1 cellular context compared by ENCODE assay signal in the genomic region with DNA sequence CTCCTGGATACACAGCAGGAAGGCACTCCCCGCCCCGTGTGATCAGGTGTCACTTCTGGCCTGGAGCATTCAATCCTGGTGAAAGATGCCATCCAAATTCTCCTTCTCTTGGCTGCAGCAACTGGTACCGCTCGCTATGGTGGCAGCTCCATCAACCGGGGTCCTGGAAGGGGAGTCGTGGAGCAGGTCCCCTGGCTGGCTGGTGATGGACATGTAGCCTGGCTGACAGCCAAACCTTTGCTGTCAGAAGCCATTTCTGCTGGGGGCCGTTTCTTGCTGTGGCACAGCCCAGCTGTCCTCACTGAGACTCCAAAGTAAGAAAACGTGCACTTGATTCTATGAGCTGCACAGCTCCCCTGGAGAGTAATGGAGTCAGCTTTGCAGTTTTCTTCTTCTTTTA.
A peak's percentile ranks its signal among the peaks of the same experiment; 100 is the strongest.
TF ChIP-seq lines count a peak whose summit lies in the region.

No MANE protein-coding gene starts in this region.

TF ChIP-seq in HepG2, 621 proteins besides CTCF, POLR2A, EP300 and RAD21:
- TF ChIP-seq, protein P1, sequence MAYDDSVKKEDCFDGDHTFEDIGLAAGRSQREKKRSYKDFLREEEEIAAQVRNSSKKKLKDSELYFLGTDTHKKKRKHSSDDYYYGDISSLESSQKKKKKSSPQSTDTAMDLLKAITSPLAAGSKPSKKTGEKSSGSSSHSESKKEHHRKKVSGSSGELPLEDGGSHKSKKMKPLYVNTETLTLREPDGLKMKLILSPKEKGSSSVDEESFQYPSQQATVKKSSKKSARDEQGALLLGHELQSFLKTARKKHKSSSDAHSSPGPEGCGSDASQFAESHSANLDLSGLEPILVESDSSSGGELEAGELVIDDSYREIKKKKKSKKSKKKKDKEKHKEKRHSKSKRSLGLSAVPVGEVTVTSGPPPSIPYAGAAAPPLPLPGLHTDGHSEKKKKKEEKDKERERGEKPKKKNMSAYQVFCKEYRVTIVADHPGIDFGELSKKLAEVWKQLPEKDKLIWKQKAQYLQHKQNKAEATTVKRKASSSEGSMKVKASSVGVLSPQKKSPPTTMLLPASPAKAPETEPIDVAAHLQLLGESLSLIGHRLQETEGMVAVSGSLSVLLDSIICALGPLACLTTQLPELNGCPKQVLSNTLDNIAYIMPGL (CRISPR knock-in tag; IDR thresholded peaks at IDR 0.05; ENCODE audit: borderline replicate concordance in 1 of 2, low read depth in 1 of 2), result 0 out of 4 replicates have a peak, but pooled peaks of 1 of the 2 experiments have one; percentile 20
- no peak for TF ChIP-seq YEATS4 (CRISPR knock-in tag; IDR thresholded peaks at IDR 0.05; ENCODE audit: borderline replicate concordance)
- no peak for TF ChIP-seq SRF (IDR thresholded peaks at IDR 0.05; ENCODE audit: low read depth, low read length)
- TF ChIP-seq ZNF605 (CRISPR knock-in tag; IDR thresholded peaks at IDR 0.05), result 0 out of 2 replicates have a peak, but pooled peaks have one; percentile 32
- TF ChIP-seq, protein P2, sequence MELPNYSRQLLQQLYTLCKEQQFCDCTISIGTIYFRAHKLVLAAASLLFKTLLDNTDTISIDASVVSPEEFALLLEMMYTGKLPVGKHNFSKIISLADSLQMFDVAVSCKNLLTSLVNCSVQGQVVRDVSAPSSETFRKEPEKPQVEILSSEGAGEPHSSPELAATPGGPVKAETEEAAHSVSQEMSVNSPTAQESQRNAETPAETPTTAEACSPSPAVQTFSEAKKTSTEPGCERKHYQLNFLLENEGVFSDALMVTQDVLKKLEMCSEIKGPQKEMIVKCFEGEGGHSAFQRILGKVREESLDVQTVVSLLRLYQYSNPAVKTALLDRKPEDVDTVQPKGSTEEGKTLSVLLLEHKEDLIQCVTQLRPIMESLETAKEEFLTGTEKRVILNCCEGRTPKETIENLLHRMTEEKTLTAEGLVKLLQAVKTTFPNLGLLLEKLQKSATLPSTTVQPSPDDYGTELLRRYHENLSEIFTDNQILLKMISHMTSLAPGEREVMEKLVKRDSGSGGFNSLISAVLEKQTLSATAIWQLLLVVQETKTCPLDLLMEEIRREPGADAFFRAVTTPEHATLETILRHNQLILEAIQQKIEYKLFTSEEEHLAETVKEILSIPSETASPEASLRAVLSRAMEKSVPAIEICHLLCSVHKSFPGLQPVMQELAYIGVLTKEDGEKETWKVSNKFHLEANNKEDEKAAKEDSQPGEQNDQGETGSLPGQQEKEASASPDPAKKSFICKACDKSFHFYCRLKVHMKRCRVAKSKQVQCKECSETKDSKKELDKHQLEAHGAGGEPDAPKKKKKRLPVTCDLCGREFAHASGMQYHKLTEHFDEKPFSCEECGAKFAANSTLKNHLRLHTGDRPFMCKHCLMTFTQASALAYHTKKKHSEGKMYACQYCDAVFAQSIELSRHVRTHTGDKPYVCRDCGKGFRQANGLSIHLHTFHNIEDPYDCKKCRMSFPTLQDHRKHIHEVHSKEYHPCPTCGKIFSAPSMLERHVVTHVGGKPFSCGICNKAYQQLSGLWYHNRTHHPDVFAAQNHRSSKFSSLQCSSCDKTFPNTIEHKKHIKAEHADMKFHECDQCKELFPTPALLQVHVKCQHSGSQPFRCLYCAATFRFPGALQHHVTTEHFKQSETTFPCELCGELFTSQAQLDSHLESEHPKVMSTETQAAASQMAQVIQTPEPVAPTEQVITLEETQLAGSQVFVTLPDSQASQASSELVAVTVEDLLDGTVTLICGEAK (IDR thresholded peaks at IDR 0.05), result no peak
- TF ChIP-seq, protein P2 (CRISPR knock-in tag; IDR thresholded peaks at IDR 0.05), result no peak
- no peak for TF ChIP-seq PHF20 (CRISPR knock-in tag; IDR thresholded peaks at IDR 0.05)
- TF ChIP-seq ZNF572 (CRISPR knock-in tag; IDR thresholded peaks at IDR 0.05), result peak; percentile 58; the same call in 1 of the 2 replicates
- TF ChIP-seq, protein P3, sequence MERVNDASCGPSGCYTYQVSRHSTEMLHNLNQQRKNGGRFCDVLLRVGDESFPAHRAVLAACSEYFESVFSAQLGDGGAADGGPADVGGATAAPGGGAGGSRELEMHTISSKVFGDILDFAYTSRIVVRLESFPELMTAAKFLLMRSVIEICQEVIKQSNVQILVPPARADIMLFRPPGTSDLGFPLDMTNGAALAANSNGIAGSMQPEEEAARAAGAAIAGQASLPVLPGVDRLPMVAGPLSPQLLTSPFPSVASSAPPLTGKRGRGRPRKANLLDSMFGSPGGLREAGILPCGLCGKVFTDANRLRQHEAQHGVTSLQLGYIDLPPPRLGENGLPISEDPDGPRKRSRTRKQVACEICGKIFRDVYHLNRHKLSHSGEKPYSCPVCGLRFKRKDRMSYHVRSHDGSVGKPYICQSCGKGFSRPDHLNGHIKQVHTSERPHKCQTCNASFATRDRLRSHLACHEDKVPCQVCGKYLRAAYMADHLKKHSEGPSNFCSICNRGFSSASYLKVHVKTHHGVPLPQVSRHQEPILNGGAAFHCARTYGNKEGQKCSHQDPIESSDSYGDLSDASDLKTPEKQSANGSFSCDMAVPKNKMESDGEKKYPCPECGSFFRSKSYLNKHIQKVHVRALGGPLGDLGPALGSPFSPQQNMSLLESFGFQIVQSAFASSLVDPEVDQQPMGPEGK (CRISPR knock-in tag; IDR thresholded peaks at IDR 0.05), result no peak
- TF ChIP-seq ZNF468 (CRISPR knock-in tag; IDR thresholded peaks at IDR 0.05), result no peak
- TF ChIP-seq, protein P4, sequence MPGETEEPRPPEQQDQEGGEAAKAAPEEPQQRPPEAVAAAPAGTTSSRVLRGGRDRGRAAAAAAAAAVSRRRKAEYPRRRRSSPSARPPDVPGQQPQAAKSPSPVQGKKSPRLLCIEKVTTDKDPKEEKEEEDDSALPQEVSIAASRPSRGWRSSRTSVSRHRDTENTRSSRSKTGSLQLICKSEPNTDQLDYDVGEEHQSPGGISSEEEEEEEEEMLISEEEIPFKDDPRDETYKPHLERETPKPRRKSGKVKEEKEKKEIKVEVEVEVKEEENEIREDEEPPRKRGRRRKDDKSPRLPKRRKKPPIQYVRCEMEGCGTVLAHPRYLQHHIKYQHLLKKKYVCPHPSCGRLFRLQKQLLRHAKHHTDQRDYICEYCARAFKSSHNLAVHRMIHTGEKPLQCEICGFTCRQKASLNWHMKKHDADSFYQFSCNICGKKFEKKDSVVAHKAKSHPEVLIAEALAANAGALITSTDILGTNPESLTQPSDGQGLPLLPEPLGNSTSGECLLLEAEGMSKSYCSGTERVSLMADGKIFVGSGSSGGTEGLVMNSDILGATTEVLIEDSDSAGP (CRISPR knock-in tag; IDR thresholded peaks at IDR 0.05; ENCODE audit: borderline replicate concordance), result peak; percentile 47; the same call in 1 of the 2 replicates
- no peak for TF ChIP-seq NR2F6 (IDR thresholded peaks at IDR 0.05)
- no peak for TF ChIP-seq NR2F6 (CRISPR knock-in tag; IDR thresholded peaks at IDR 0.05)
- TF ChIP-seq NR3C1 (CRISPR knock-in tag; IDR thresholded peaks at IDR 0.05), result no peak
- TF ChIP-seq ZSCAN21 (CRISPR knock-in tag; IDR thresholded peaks at IDR 0.05; ENCODE audit: borderline replicate concordance), result no peak
- TF ChIP-seq, protein P5, sequence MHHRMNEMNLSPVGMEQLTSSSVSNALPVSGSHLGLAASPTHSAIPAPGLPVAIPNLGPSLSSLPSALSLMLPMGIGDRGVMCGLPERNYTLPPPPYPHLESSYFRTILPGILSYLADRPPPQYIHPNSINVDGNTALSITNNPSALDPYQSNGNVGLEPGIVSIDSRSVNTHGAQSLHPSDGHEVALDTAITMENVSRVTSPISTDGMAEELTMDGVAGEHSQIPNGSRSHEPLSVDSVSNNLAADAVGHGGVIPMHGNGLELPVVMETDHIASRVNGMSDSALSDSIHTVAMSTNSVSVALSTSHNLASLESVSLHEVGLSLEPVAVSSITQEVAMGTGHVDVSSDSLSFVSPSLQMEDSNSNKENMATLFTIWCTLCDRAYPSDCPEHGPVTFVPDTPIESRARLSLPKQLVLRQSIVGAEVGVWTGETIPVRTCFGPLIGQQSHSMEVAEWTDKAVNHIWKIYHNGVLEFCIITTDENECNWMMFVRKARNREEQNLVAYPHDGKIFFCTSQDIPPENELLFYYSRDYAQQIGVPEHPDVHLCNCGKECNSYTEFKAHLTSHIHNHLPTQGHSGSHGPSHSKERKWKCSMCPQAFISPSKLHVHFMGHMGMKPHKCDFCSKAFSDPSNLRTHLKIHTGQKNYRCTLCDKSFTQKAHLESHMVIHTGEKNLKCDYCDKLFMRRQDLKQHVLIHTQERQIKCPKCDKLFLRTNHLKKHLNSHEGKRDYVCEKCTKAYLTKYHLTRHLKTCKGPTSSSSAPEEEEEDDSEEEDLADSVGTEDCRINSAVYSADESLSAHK (CRISPR knock-in tag; IDR thresholded peaks at IDR 0.05; ENCODE audit: borderline replicate concordance), result no peak
- TF ChIP-seq KLF16 (CRISPR knock-in tag; IDR thresholded peaks at IDR 0.05), result no peak
- TF ChIP-seq ZBTB38 (CRISPR knock-in tag; IDR thresholded peaks at IDR 0.05), result no peak
- TF ChIP-seq RFX1 (IDR thresholded peaks at IDR 0.05), result no peak
- TF ChIP-seq AGO1 (IDR thresholded peaks at IDR 0.05; ENCODE audit: low read depth, low read length, poor library complexity, severe bottlenecking), result no peak
- TF ChIP-seq, protein P6, sequence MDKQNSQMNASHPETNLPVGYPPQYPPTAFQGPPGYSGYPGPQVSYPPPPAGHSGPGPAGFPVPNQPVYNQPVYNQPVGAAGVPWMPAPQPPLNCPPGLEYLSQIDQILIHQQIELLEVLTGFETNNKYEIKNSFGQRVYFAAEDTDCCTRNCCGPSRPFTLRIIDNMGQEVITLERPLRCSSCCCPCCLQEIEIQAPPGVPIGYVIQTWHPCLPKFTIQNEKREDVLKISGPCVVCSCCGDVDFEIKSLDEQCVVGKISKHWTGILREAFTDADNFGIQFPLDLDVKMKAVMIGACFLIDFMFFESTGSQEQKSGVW (CRISPR knock-in tag; IDR thresholded peaks at IDR 0.05; ENCODE audit: borderline replicate concordance), result no peak
- no peak for TF ChIP-seq NR2F1 (CRISPR knock-in tag; IDR thresholded peaks at IDR 0.05)
- TF ChIP-seq, protein P7, sequence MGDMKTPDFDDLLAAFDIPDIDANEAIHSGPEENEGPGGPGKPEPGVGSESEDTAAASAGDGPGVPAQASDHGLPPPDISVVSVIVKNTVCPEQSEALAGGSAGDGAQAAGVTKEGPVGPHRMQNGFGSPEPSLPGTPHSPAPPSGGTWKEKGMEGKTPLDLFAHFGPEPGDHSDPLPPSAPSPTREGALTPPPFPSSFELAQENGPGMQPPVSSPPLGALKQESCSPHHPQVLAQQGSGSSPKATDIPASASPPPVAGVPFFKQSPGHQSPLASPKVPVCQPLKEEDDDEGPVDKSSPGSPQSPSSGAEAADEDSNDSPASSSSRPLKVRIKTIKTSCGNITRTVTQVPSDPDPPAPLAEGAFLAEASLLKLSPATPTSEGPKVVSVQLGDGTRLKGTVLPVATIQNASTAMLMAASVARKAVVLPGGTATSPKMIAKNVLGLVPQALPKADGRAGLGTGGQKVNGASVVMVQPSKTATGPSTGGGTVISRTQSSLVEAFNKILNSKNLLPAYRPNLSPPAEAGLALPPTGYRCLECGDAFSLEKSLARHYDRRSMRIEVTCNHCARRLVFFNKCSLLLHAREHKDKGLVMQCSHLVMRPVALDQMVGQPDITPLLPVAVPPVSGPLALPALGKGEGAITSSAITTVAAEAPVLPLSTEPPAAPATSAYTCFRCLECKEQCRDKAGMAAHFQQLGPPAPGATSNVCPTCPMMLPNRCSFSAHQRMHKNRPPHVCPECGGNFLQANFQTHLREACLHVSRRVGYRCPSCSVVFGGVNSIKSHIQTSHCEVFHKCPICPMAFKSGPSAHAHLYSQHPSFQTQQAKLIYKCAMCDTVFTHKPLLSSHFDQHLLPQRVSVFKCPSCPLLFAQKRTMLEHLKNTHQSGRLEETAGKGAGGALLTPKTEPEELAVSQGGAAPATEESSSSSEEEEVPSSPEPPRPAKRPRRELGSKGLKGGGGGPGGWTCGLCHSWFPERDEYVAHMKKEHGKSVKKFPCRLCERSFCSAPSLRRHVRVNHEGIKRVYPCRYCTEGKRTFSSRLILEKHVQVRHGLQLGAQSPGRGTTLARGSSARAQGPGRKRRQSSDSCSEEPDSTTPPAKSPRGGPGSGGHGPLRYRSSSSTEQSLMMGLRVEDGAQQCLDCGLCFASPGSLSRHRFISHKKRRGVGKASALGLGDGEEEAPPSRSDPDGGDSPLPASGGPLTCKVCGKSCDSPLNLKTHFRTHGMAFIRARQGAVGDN (CRISPR knock-in tag; IDR thresholded peaks at IDR 0.05), result 0 out of 2 replicates have a peak, but pooled peaks have one; percentile 11
